In genomic region chr3:8301977-8302589, GRCh38 we compare ENCODE assay signal across 8 cellular contexts.
DNase-seq lines count a peak whose midpoint lies in the region; ATAC-seq, FAIRE-seq and TF ChIP-seq lines count a peak whose summit lies in the region.

No MANE protein-coding gene starts in this region.

- H3K27me3 ChIP-seq in fibroblast of lung (ENCODE audit: control insufficient read depth, insufficient read depth, low read length): no peaks in the 10 kb centered on the region
- no peaks in the 10 kb centered on the region for H3K27me3 ChIP-seq in pancreas

- H3K9me3 ChIP-seq in fibroblast of lung (ENCODE audit: control insufficient read depth, insufficient read depth, low read depth, low read length) (no peaks in the 10 kb centered on the region), pancreas (no peaks in the 10 kb centered on the region)

- DNase-seq in AG04449 (ENCODE audit: low read depth, low spot score) (peak; percentile 26), GM12864 (ENCODE audit: low read depth) (peak; percentile 5), SK-MEL-5 (ENCODE audit: low read depth, low spot score) (peak; percentile 70), fibroblast of lung (ENCODE audit: low read depth in 2 of 2) (peak; percentile 46 to 74), pancreas (no peak), ecto neural progenitor cell (ENCODE audit: low spot score) (no peak)
- no peak for DNase-seq in activated CD4-positive, alpha-beta T cell treated with anti-CD3 and anti-CD28 coated beads for 4 hours

- H3K4me2 ChIP-seq in fibroblast of lung (ENCODE audit: extremely low read depth, insufficient read depth, low read length): no peak overlapping the region

- H3K4me3 ChIP-seq in AG04449 (ENCODE audit: low read depth, low read length) (no peak overlapping the region), GM12864 (ENCODE audit: low read depth, low read length) (no peak overlapping the region), fibroblast of lung (replicated peaks in 1 of 4; ENCODE audit: control extremely low read depth in 1 of 4, insufficient read depth in 1 of 4, low read depth in 3 of 4, low read length in 4 of 4) (no peak overlapping the region), pancreas (no peak overlapping the region)

- FAIRE-seq in pancreas (lab: Jason Lieb, UNC): no peak

- H3K36me3 ChIP-seq in fibroblast of lung (ENCODE audit: control insufficient read depth, insufficient read depth, low read length) (no peaks in the 10 kb centered on the region), pancreas (no peaks in the 10 kb centered on the region)

- H3K79me2 ChIP-seq in fibroblast of lung (ENCODE audit: control insufficient read depth, insufficient read depth, low read length): no peaks in the 10 kb centered on the region

- TF ChIP-seq CTCF in AG04449 (IDR thresholded peaks at IDR 0.05; ENCODE audit: insufficient read depth, low read length, missing control alignments) (peak; percentile 59), GM12864 (IDR thresholded peaks at IDR 0.05; ENCODE audit: low read depth, low read length, missing control alignments) (peak; percentile 71), fibroblast of lung (conservative IDR thresholded peaks at IDR 0.05 in 1 of 2, IDR thresholded peaks at IDR 0.05 in 1 of 2; ENCODE audit: low read depth in 1 of 2, low read length in 2 of 2) (peak; percentile 74 to 80), pancreas (IDR thresholded peaks at IDR 0.05) (peak; percentile 34 to 60 (median 48))

- no peak overlapping the region for H3K9ac ChIP-seq in fibroblast of lung (ENCODE audit: insufficient read depth, low read length)

- no peaks in the 10 kb centered on the region for H4K20me1 ChIP-seq in fibroblast of lung (ENCODE audit: control insufficient read depth, extremely low read depth, insufficient read depth, low read length)

- whole genome bisulfite sequencing in pancreas, 2 donors: 21 to 24% methylated on average over 6 of the region's 6 CpGs

- H3K4me1 ChIP-seq in fibroblast of lung (ENCODE audit: control insufficient read depth, extremely low read depth, insufficient read depth, low read length): no peaks in the 10 kb centered on the region
- H3K4me1 ChIP-seq in pancreas: no peaks in the 10 kb centered on the region

- H3K27ac ChIP-seq in fibroblast of lung (ENCODE audit: insufficient read depth, low read length) (no peak overlapping the region), pancreas (no peak overlapping the region)

- H2AFZ ChIP-seq in fibroblast of lung (ENCODE audit: low read length): no peak overlapping the region

- intact Hi-C loops in pancreas (cut with DNase I): no loop called here

- in situ Hi-C loops in SK-MEL-5 (cut with HindIII; ENCODE audit: low pct_unique_long_range_greater_than_20kb, low sequenced_read_pairs): no loop called here

- CTCF ChIA-PET in AG04449 (lab: Yijun Ruan, JAX): interaction anchor here (0.8 to 6.9 kb wide), 24 partner anchors 8 to 323 kb away, joined by 3 to 54 read pairs (median 4); no protein-coding TSS in a partner anchor

- POLR2A ChIA-PET in AG04449 (lab: Yijun Ruan, JAX): no interaction called here

- ATAC-seq in HG03565 (IDR thresholded peaks at IDR 0.05; ENCODE audit: unreplicated experiment) (peak; percentile 76), pancreas (peak in 3 of 4 donors; percentile 62 to 72 (median 71))

Comparison
In these comparisons a context has a peak if more than half of its experiments do, and no peak if none do; other contexts are left out.
1. DNase-seq: peak in AG04449 (single experiment), GM12864 (single experiment), SK-MEL-5 (single experiment) and fibroblast of lung (2 of 2); none in pancreas (0 of 6), ecto neural progenitor cell (single experiment) and activated CD4-positive, alpha-beta T cell treated with anti-CD3 and anti-CD28 coated beads for 4 hours (0 of 2).
2. Peak in every context shown above with its lines, with median percentiles within 50 percentile points of each other: CTCF ChIP-seq.